ENCODE assay signal across 11 cellular contexts in genomic region chr2:195477248-195477995, GRCh38.
DNase-seq lines count a peak whose midpoint lies in the region; ATAC-seq, FAIRE-seq and TF ChIP-seq lines count a peak whose summit lies in the region.
"Had no signal": no experiment of that assay in that cellular context is flagged by ENCODE, and none has a peak within 500 bp of the region (broad histone marks: within the 10 kb centered on the region; RNA-seq: fewer than 3 reads in every experiment).

No MANE protein-coding gene starts in this region.

- H3K27me3 ChIP-seq in RWPE2 (ENCODE audit: insufficient read depth, poor library complexity, severe bottlenecking): no peaks in the 10 kb centered on the region
- peaks cover 0 to 4% (median 0%) of the 10 kb centered on the region in 4 donors for H3K27me3 ChIP-seq in pancreas
- H3K27me3 ChIP-seq: adrenal gland, tibial nerve had no signal

- H3K9me3 Mint-ChIP-seq in memory B cell (peaks cover 4% of the 10 kb centered on the region), glutamatergic neuron (ENCODE audit: unreplicated experiment) (no peaks in the 10 kb centered on the region)

- TF ChIP-seq CTCF in RWPE2 (IDR thresholded peaks at IDR 0.05; ENCODE audit: poor library complexity, severe bottlenecking): no peak
- TF ChIP-seq CTCF in pancreas (IDR thresholded peaks at IDR 0.05): no peak
- TF ChIP-seq CTCF in glutamatergic neuron (IDR thresholded peaks at IDR 0.05; ENCODE audit: partially characterized antibody, unreplicated experiment): no peak

- H3K27ac ChIP-seq in RWPE2 (ENCODE audit: poor library complexity, severe bottlenecking): peak overlapping the region; percentile 27
- no peak overlapping the region for H3K27ac ChIP-seq in pancreas
- H3K27ac ChIP-seq: adrenal gland, tibial nerve had no signal

- no peak overlapping the region for H3K4me3 Mint-ChIP-seq in memory B cell
- H3K4me3 Mint-ChIP-seq in glutamatergic neuron (ENCODE audit: unreplicated experiment): no peak overlapping the region

- DNase-seq in RWPE2 (ENCODE audit: low spot score) (no peak), memory B cell (ENCODE audit: low spot score in 2 of 2) (no peak), ureter (ENCODE audit: low spot score) (no peak), NCI-H1092 (lab: John Stamatoyannopoulos, UW) (no peak), pancreas (no peak), glutamatergic neuron (no peak)
- DNase-seq: adrenal gland, NCI-H1436 had no signal

- peaks cover 12% of the 10 kb centered on the region for H3K4me1 Mint-ChIP-seq in memory B cell
- H3K4me1 Mint-ChIP-seq in glutamatergic neuron (ENCODE audit: low read depth, unreplicated experiment): no peaks in the 10 kb centered on the region

- ATAC-seq in GM18867 (IDR thresholded peaks at IDR 0.05; ENCODE audit: unreplicated experiment) (peak; percentile 87), HG02623 (IDR thresholded peaks at IDR 0.05; ENCODE audit: unreplicated experiment) (peak; percentile 67), RWPE2 (ENCODE audit: low read depth) (peak; percentile 89), memory B cell (ENCODE audit: low read depth) (no peak), pancreas (no peak)

- H3K4me1 ChIP-seq in RWPE2 (ENCODE audit: insufficient read depth, poor library complexity, severe bottlenecking) (peaks cover 9% of the 10 kb centered on the region), pancreas (no peaks in the 10 kb centered on the region)
- H3K4me1 ChIP-seq: adrenal gland, tibial nerve had no signal

- no peaks in the 10 kb centered on the region for H3K9me3 ChIP-seq in RWPE2 (ENCODE audit: severe bottlenecking)
- no peaks in the 10 kb centered on the region for H3K9me3 ChIP-seq in pancreas
- H3K9me3 ChIP-seq: adrenal gland, tibial nerve had no signal

- peak overlapping the region; percentile 33 for H3K27ac Mint-ChIP-seq in memory B cell
- H3K27ac Mint-ChIP-seq in glutamatergic neuron (ENCODE audit: unreplicated experiment): no peak overlapping the region

- H3K36me3 Mint-ChIP-seq in memory B cell: peaks cover 6% of the 10 kb centered on the region
- H3K36me3 Mint-ChIP-seq in glutamatergic neuron (ENCODE audit: unreplicated experiment): no peaks in the 10 kb centered on the region

- no peak for FAIRE-seq in pancreas (lab: Jason Lieb, UNC)

- intact Hi-C loops in pancreas (cut with DNase I): no loop called here

- H3K36me3 ChIP-seq in RWPE2 (ENCODE audit: low read depth): no peaks in the 10 kb centered on the region
- no peaks in the 10 kb centered on the region for H3K36me3 ChIP-seq in pancreas
- H3K36me3 ChIP-seq: adrenal gland, tibial nerve had no signal

- H3K27me3 Mint-ChIP-seq in memory B cell (peaks cover 3% of the 10 kb centered on the region), glutamatergic neuron (ENCODE audit: unreplicated experiment) (no peaks in the 10 kb centered on the region)

- 69 to 77% methylated on average over 2 of the region's 2 CpGs for WGBS in pancreas, 2 donors

- H3K4me3 ChIP-seq in RWPE2 (ENCODE audit: severe bottlenecking) (no peak overlapping the region), pancreas (no peak overlapping the region)
- H3K4me3 ChIP-seq: adrenal gland, tibial nerve had no signal

Comparison
In these comparisons a context has a peak if more than half of its experiments do, and no peak if none do; other contexts are left out.
1. ATAC-seq: peak in GM18867 (single experiment), HG02623 (single experiment) and RWPE2 (single experiment); none in memory B cell (single experiment) and pancreas (0 of 4).